Comparison of ENCODE assay signal across 10 cellular contexts in the genomic region with DNA sequence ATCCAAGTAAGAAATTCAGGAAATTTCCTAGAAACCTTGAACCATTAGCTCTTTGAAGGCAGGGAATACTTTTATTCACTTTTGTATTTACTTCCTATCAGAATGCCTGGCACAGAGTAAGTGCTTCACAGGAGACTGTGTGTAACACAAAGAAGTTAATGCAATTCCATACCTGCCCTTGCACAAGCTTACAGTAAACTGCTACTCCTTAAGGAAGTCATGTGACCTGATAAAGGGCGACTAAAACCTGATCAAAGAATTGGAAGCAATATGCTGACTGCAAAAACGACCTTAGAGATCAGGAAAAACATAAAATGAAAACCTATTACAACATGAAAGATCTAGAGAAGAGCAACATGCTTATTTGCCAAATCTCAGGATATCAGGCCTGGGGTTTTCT.
"Had no signal": no experiment of that assay in that cellular context is flagged by ENCODE, and none has a peak within 500 bp of the region (broad histone marks: within the 10 kb centered on the region; RNA-seq: fewer than 3 reads in every experiment).

No MANE protein-coding gene starts in this region.

- H3K4me1 ChIP-seq: HAP-1 had no signal

- H3K9me3 ChIP-seq: HAP-1 had no signal

- FAIRE-seq: H1, H54 had no signal

- H2AFZ ChIP-seq: GM23248 had no signal

- ATAC-seq: HCT116 had no signal

- DNase-seq: GM23248, GOT3, H7, H9, HCEC 1CT, HFFc6 had no signal

- H3K9me3 Mint-ChIP-seq: HFFc6 had no signal

- H3K27ac Mint-ChIP-seq: H9, HFFc6 had no signal

- H3K4me3 Mint-ChIP-seq: H9, HFFc6 had no signal

- H3K9ac ChIP-seq: GM23248 had no signal

- H3K27ac ChIP-seq: GM23248 had no signal

- H3K36me3 ChIP-seq: HAP-1 had no signal

- H3K4me3 ChIP-seq: GM23248, HAP-1 had no signal
